7 cellular contexts compared by ENCODE assay signal in the genomic region with DNA sequence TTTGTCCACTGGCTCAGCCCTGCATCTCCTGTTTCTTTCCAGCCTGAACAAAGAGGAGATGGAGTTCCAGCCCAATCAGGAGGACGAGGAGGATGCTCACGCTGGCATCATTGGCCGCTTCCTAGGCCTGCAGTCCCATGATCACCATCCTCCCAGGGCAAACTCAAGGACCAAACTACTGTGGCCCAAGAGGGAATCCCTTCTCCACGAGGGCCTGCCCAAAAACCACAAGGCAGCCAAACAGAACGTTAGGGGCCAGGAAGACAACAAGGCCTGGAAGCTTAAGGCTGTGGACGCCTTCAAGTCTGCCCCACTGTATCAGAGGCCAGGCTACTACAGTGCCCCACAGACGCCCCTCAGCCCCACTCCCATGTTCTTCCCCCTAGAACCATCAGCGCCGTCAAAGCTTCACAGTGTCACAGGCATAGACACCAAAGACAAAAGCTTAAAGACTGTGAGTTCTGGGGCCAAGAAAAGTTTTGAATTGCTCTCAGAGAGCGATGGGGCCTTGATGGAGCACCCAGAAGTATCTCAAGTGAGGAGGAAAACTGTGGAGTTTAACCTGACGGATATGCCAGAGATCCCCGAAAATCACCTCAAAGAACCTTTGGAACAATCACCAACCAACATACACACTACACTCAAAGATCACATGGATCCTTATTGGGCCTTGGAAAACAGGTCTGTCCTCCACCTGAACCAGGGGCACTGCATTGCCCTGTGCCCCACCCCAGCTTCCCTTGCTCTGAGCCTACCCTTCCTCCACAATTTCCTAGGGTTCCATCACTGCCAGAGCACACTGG.
A peak's percentile ranks its signal among the peaks of the same experiment; 100 is the strongest.
DNase-seq lines count a peak whose midpoint lies in the region; ATAC-seq and TF ChIP-seq lines count a peak whose summit lies in the region.
"Had no signal": no experiment of that assay in that cellular context is flagged by ENCODE, and none has a peak within 500 bp of the region (broad histone marks: within the 10 kb centered on the region; RNA-seq: fewer than 3 reads in every experiment).

No MANE protein-coding gene starts in this region.

- H3K36me3 Mint-ChIP-seq in nephron progenitor cell (ENCODE audit: low read depth), result peaks cover 38% of the 10 kb centered on the region

- H3K27me3 ChIP-seq in brain microvascular endothelial cell (replicated peaks), result no peaks in the 10 kb centered on the region

- no peak overlapping the region for H3K4me3 Mint-ChIP-seq in nephron progenitor cell

- peaks cover 18% of the 10 kb centered on the region for H3K4me1 Mint-ChIP-seq in nephron progenitor cell

- no peak overlapping the region for H3K27ac ChIP-seq in brain microvascular endothelial cell

- TF ChIP-seq CTCF in brain microvascular endothelial cell (IDR thresholded peaks at IDR 0.05; ENCODE audit: low read depth, low read length, missing control alignments), result no peak
- no peak for TF ChIP-seq CTCF in nephron progenitor cell (IDR thresholded peaks at IDR 0.05)

- in situ Hi-C loops in brain microvascular endothelial cell (cut with HindIII; ENCODE audit: low pct_ligation_motif_present, low sequenced_read_pairs), result no loop called here

- H3K27ac Mint-ChIP-seq in nephron progenitor cell, result peak overlapping the region; percentile 90

- DNase-seq in D341Med (ENCODE audit: low spot score) (peak; percentile 18), brain microvascular endothelial cell (peak; percentile 14), nephron progenitor cell (no peak), NCI-H2029 (lab: John Stamatoyannopoulos, UW) (no peak), NCI-H748 treated with DMSO at 0.1 percent for 48 hours (lab: John Stamatoyannopoulos, UW) (no peak)
- DNase-seq: stimulated activated naive CD4-positive, alpha-beta T cell treated with Interleukin-2 at 50 U/mL for 16 hours had no signal

- ATAC-seq in activated CD4-positive, CD25-positive, alpha-beta regulatory T cell treated with anti-CD3 and anti-CD28 coated beads, Interleukin-2, amount 50 U/mL, for 24 hours, result no peak

- no peak overlapping the region for H3K4me3 ChIP-seq in brain microvascular endothelial cell (ENCODE audit: low read depth, low read length)

- H3K9me3 Mint-ChIP-seq in nephron progenitor cell, result no peaks in the 10 kb centered on the region

- H3K36me3 ChIP-seq in brain microvascular endothelial cell (replicated peaks), result peaks cover 22% of the 10 kb centered on the region

- peaks cover 13% of the 10 kb centered on the region for H3K27me3 Mint-ChIP-seq in nephron progenitor cell (ENCODE audit: low read depth, poor library complexity)

Comparison
In these comparisons a context has a peak if more than half of its experiments do, and no peak if none do; other contexts are left out.
1. DNase-seq: peak in D341Med (single experiment) and brain microvascular endothelial cell (single experiment); none in nephron progenitor cell (single experiment), NCI-H2029 (single experiment) and NCI-H748 treated with DMSO at 0.1 percent for 48 hours (single experiment).